In genomic region chr13:97528518-97528917, GRCh38 we compare ENCODE assay signal across 16 cellular contexts.
DNase-seq lines count a peak whose midpoint lies in the region; ATAC-seq and TF ChIP-seq lines count a peak whose summit lies in the region.
"Had no signal": no experiment of that assay in that cellular context is flagged by ENCODE, and none has a peak within 500 bp of the region (broad histone marks: within the 10 kb centered on the region; RNA-seq: fewer than 3 reads in every experiment).

No MANE protein-coding gene starts in this region.

- DNase-seq in MM.1S (peak; percentile 44), SW 1271 (lab: John Stamatoyannopoulos, UW) (no peak), left lung (no peak), GM03348 (ENCODE audit: low spot score) (no peak)
- DNase-seq in activated T-cell treated with anti-CD3 and anti-CD28 coated beads, Interleukin-2, amount 50 U/mL, for 24 hours: no peak
- DNase-seq: AML-193; Caco-2; CD8-positive, alpha-beta memory T cell; DND-41; GDM1; HCEC 1CT; HFFc6; KG1 had no signal

- ATAC-seq in GM18868 (IDR thresholded peaks at IDR 0.05; ENCODE audit: unreplicated experiment) (peak; percentile 58), HG02885 (IDR thresholded peaks at IDR 0.05; ENCODE audit: poor library complexity, unreplicated experiment) (peak; percentile 62), left lung (no peak)

- no peak overlapping the region for H3K9ac ChIP-seq in MM.1S (ENCODE audit: low read length)
- H3K9ac ChIP-seq: BLaER1 had no signal

- no peaks in the 10 kb centered on the region for H3F3A ChIP-seq in MM.1S (ENCODE audit: insufficient read depth, low read length)

- H3K4me1 Mint-ChIP-seq in activated T-cell treated with anti-CD3 and anti-CD28 coated beads, Interleukin-2, amount 50 U/mL, for 24 hours (ENCODE audit: low read depth): no peaks in the 10 kb centered on the region
- H3K4me1 Mint-ChIP-seq: CD8-positive, alpha-beta memory T cell had no signal

- no peak overlapping the region for H3K4me2 ChIP-seq in MM.1S (ENCODE audit: low read depth, low read length)
- H3K4me2 ChIP-seq: BLaER1 had no signal

- H3K4me1 ChIP-seq in MM.1S (ENCODE audit: low read length) (no peaks in the 10 kb centered on the region), left lung (no peaks in the 10 kb centered on the region)
- H3K4me1 ChIP-seq: BLaER1, Caco-2 had no signal

- no peaks in the 10 kb centered on the region for H3K9me2 ChIP-seq in MM.1S (replicated peaks; ENCODE audit: insufficient read depth, low read length)

- no peak overlapping the region for H3K27ac Mint-ChIP-seq in activated T-cell treated with anti-CD3 and anti-CD28 coated beads, Interleukin-2, amount 50 U/mL, for 24 hours
- H3K27ac Mint-ChIP-seq: CD8-positive, alpha-beta memory T cell; HFFc6 had no signal

- no peaks in the 10 kb centered on the region for H3K9me3 ChIP-seq in MM.1S (replicated peaks; ENCODE audit: insufficient read depth, low read length)
- H3K9me3 ChIP-seq in left lung: no peaks in the 10 kb centered on the region
- H3K9me3 ChIP-seq: BLaER1, Caco-2 had no signal

- H2AFZ ChIP-seq in MM.1S (ENCODE audit: low read length): no peak overlapping the region

- no peaks in the 10 kb centered on the region for H3K79me2 ChIP-seq in MM.1S (ENCODE audit: low read length)

- no peaks in the 10 kb centered on the region for H3K27me3 ChIP-seq in MM.1S (replicated peaks; ENCODE audit: insufficient read depth, low read length)
- H3K27me3 ChIP-seq in left lung: no peaks in the 10 kb centered on the region
- H3K27me3 ChIP-seq: BLaER1 had no signal

- no peaks in the 10 kb centered on the region for H3K9me3 Mint-ChIP-seq in activated T-cell treated with anti-CD3 and anti-CD28 coated beads, Interleukin-2, amount 50 U/mL, for 24 hours
- H3K9me3 Mint-ChIP-seq: HFFc6 had no signal

- no peak overlapping the region for H3K4me3 Mint-ChIP-seq in activated T-cell treated with anti-CD3 and anti-CD28 coated beads, Interleukin-2, amount 50 U/mL, for 24 hours
- H3K4me3 Mint-ChIP-seq: CD8-positive, alpha-beta memory T cell; HFFc6 had no signal

- H4K20me1 ChIP-seq in MM.1S (ENCODE audit: insufficient read depth, low read length): no peaks in the 10 kb centered on the region
- H4K20me1 ChIP-seq: BLaER1 had no signal

- H3K27ac ChIP-seq in MM.1S (ENCODE audit: low read length) (no peak overlapping the region), left lung (no peak overlapping the region)
- H3K27ac ChIP-seq: BLaER1 had no signal

- peaks cover 5% of the 10 kb centered on the region for H3K27me3 Mint-ChIP-seq in activated T-cell treated with anti-CD3 and anti-CD28 coated beads, Interleukin-2, amount 50 U/mL, for 24 hours

- H3K36me3 ChIP-seq in MM.1S (replicated peaks; ENCODE audit: insufficient read depth, low read length) (no peaks in the 10 kb centered on the region), left lung (no peaks in the 10 kb centered on the region)
- H3K36me3 ChIP-seq: BLaER1 had no signal

- TF ChIP-seq CTCF in MM.1S (IDR thresholded peaks at IDR 0.05; ENCODE audit: low read length): no peak
- TF ChIP-seq CTCF in left lung (IDR thresholded peaks at IDR 0.05): no peak

- H3K4me3 ChIP-seq in MM.1S (ENCODE audit: low read length): no peak overlapping the region
- no peak overlapping the region for H3K4me3 ChIP-seq in left lung
- H3K4me3 ChIP-seq: BLaER1 had no signal

- intact Hi-C loops in left lung (cut with DNase I): no loop called here

- no peaks in the 10 kb centered on the region for H3K36me3 Mint-ChIP-seq in activated T-cell treated with anti-CD3 and anti-CD28 coated beads, Interleukin-2, amount 50 U/mL, for 24 hours (ENCODE audit: low read depth)
- H3K36me3 Mint-ChIP-seq: CD8-positive, alpha-beta memory T cell had no signal
